In the genomic region with DNA sequence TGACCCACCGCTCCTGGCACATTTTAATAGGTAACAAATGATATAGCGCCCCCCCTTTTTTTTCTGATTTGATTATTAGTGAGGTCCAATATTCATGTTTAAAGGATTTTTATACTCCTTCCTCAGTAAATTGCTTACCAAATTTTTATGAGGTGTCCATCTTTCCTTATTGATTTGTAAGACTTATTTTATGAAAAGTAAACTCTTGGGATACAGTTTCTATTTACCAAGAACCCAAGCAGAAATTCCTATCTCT, we compare ENCODE assay signal across 11 cellular contexts. TPM values are rescaled to one million over a fixed set of nuclear protein-coding genes. Genes with fewer than 3 reads are reported as not detected.
DNase-seq lines count a peak whose midpoint lies in the region; ATAC-seq and TF ChIP-seq lines count a peak whose summit lies in the region.
"Had no signal": no experiment of that assay in that cellular context is flagged by ENCODE, and none has a peak within 500 bp of the region (broad histone marks: within the 10 kb centered on the region; RNA-seq: fewer than 3 reads in every experiment).

No MANE protein-coding gene starts in this region.

- H3K36me3 Mint-ChIP-seq in MCF 10A (ENCODE audit: insufficient read depth, unreplicated experiment): peaks cover 61% of the 10 kb centered on the region
- peaks cover 17% of the 10 kb centered on the region for H3K36me3 Mint-ChIP-seq in chondrocyte (ENCODE audit: low read depth)
- peaks cover 38% of the 10 kb centered on the region for H3K36me3 Mint-ChIP-seq in stimulated activated memory B cell treated with anti-CD40 and anti-IgM and Interleukin-4, amounts not matched to agents 10 μg/mL and 1 μg/mL and 100 μg/mL, for 72 hours

- H3K4me2 ChIP-seq in SK-N-SH: no peak overlapping the region

- intact Hi-C loops in MCF 10A (cut with micrococcal nuclease): loop anchor here (5.0 kb wide), 2 partner anchors 141 to 171 kb away; no protein-coding TSS in a partner anchor
- intact Hi-C loops in breast epithelium (cut with DNase I; ENCODE audit: low total_unique reads): no loop called here
- intact Hi-C loops in Panc1 (cut with micrococcal nuclease; ENCODE audit: unreplicated experiment): loop anchor here (5.0 kb wide), 1 partner anchor 44 kb away; no protein-coding TSS in a partner anchor
- intact Hi-C loops in mucosa of descending colon (cut with DNase I, micrococcal nuclease): no loop called here

- H3K9me3 ChIP-seq in breast epithelium (no peaks in the 10 kb centered on the region), Panc1 (ENCODE audit: control insufficient read depth, insufficient read depth, low read depth, low read length) (no peaks in the 10 kb centered on the region), SK-N-SH (no peaks in the 10 kb centered on the region), mucosa of descending colon (no peaks in the 10 kb centered on the region)
- H3K9me3 ChIP-seq: esophagus muscularis mucosa had no signal

- TF ChIP-seq POLR2A in breast epithelium (IDR thresholded peaks at IDR 0.05): no peak

- H3K9me2 ChIP-seq in SK-N-SH: no peaks in the 10 kb centered on the region

- H3K36me3 ChIP-seq in breast epithelium: peaks cover 4% of the 10 kb centered on the region
- peaks cover 14% of the 10 kb centered on the region for H3K36me3 ChIP-seq in Panc1 (ENCODE audit: control insufficient read depth, insufficient read depth, low read length)
- H3K36me3 ChIP-seq in SK-N-SH (replicated peaks in 1 of 2; ENCODE audit: control insufficient read depth in 1 of 2, insufficient read depth in 2 of 2, low read length in 1 of 2): peaks cover 28 to 32% of the 10 kb centered on the region in 2 experiments
- H3K36me3 ChIP-seq in mucosa of descending colon (ENCODE audit: low read depth): peaks cover 9% of the 10 kb centered on the region

- H3F3A ChIP-seq in SK-N-SH (replicated peaks; ENCODE audit: insufficient read depth): peaks cover 46% of the 10 kb centered on the region

- 80% methylated on average over 2 of the region's 2 CpGs for WGBS in SK-N-SH (ENCODE audit: low lambda C conversion rate)

- no peaks in the 10 kb centered on the region for H3K79me2 ChIP-seq in SK-N-SH (ENCODE audit: insufficient read depth)

- no peak for TF ChIP-seq EP300 in SK-N-SH (IDR thresholded peaks at IDR 0.05; ENCODE audit: borderline replicate concordance in 1 of 2, low read depth in 1 of 2, low read length in 1 of 2)

- no peak for ATAC-seq in Panc1
- ATAC-seq in stimulated activated memory B cell treated with anti-CD40 and anti-IgM and Interleukin-4, amounts not matched to agents 10 μg/mL and 1 μg/mL and 100 μg/mL, for 72 hours: no peak
- ATAC-seq in mucosa of descending colon: no peak

- H3K27me3 Mint-ChIP-seq in MCF 10A (ENCODE audit: insufficient read depth, unreplicated experiment): no peaks in the 10 kb centered on the region
- no peaks in the 10 kb centered on the region for H3K27me3 Mint-ChIP-seq in chondrocyte (ENCODE audit: low read depth)
- no peaks in the 10 kb centered on the region for H3K27me3 Mint-ChIP-seq in stimulated activated memory B cell treated with anti-CD40 and anti-IgM and Interleukin-4, amounts not matched to agents 10 μg/mL and 1 μg/mL and 100 μg/mL, for 72 hours

- H3K9me3 Mint-ChIP-seq in MCF 10A (ENCODE audit: unreplicated experiment) (no peaks in the 10 kb centered on the region), chondrocyte (ENCODE audit: low read depth) (no peaks in the 10 kb centered on the region)
- no peaks in the 10 kb centered on the region for H3K9me3 Mint-ChIP-seq in stimulated activated memory B cell treated with anti-CD40 and anti-IgM and Interleukin-4, amounts not matched to agents 10 μg/mL and 1 μg/mL and 100 μg/mL, for 72 hours

- in situ Hi-C loops in Panc1 (cut with HindIII; ENCODE audit: low pct_unique_long_range_greater_than_20kb, low sequenced_read_pairs): no loop called here

- H3K27ac ChIP-seq in breast epithelium: peak overlapping the region in 1 of 2 donors; percentile 29
- no peak overlapping the region for H3K27ac ChIP-seq in Panc1 (ENCODE audit: low read length)
- no peak overlapping the region for H3K27ac ChIP-seq in SK-N-SH (ENCODE audit: low read depth in 2 of 2, low read length in 1 of 2)
- H3K27ac ChIP-seq: C4-2B had no signal

- TF ChIP-seq CTCF in MCF 10A (IDR thresholded peaks at IDR 0.05; ENCODE audit: unreplicated experiment): no peak
- TF ChIP-seq CTCF in breast epithelium (IDR thresholded peaks at IDR 0.05): no peak
- peak; percentile 43; the same call in 1 of the 2 replicates for TF ChIP-seq CTCF in Panc1 (IDR thresholded peaks at IDR 0.05)
- TF ChIP-seq CTCF in chondrocyte (IDR thresholded peaks at IDR 0.05): no peak
- no peak for TF ChIP-seq CTCF in SK-N-SH (IDR thresholded peaks at IDR 0.05)
- TF ChIP-seq CTCF in mucosa of descending colon (IDR thresholded peaks at IDR 0.05): no peak

- DNase-seq in MCF 10A (ENCODE audit: unreplicated experiment) (no peak), breast epithelium (ENCODE audit: low spot score in 2 of 2) (no peak), Panc1 (ENCODE audit: low read depth, low spot score) (no peak), chondrocyte (ENCODE audit: low spot score) (no peak), SK-N-SH (no peak), mucosa of descending colon (no peak), dermis blood vessel endothelial cell (no peak)
- DNase-seq: T1000 had no signal

- H3K27ac Mint-ChIP-seq in MCF 10A (ENCODE audit: low read depth, unreplicated experiment) (peak overlapping the region; percentile 100), chondrocyte (ENCODE audit: unreplicated experiment) (peak overlapping the region; percentile 86)
- peak overlapping the region; percentile 75 for H3K27ac Mint-ChIP-seq in stimulated activated memory B cell treated with anti-CD40 and anti-IgM and Interleukin-4, amounts not matched to agents 10 μg/mL and 1 μg/mL and 100 μg/mL, for 72 hours

- H3K9ac ChIP-seq in SK-N-SH: no peak overlapping the region

- no peak overlapping the region for H2AFZ ChIP-seq in SK-N-SH (ENCODE audit: low read depth)

- BruUV-seq in MCF 10A (replicated peaks; lab: Mats Ljungman, UMichigan): no TSS peak
- BruUV-seq in Panc1 (replicated peaks; lab: Mats Ljungman, UMichigan): no TSS peak

- no peaks in the 10 kb centered on the region for H4K20me1 ChIP-seq in SK-N-SH (ENCODE audit: insufficient read depth)

- POLR2A ChIA-PET in MCF 10A (lab: Yijun Ruan, JAX): interaction anchor here (0.7 to 8.2 kb wide), 6 partner anchors 12 to 86 kb away, joined by 3 to 156 read pairs (median 5); a partner anchor contains a TSS
- POLR2A ChIA-PET in Panc1 (lab: Charles Lee): no interaction called here
- POLR2A ChIA-PET in SK-N-SH (lab: Yijun Ruan, JAX): no interaction called here

- H3K4me1 ChIP-seq in breast epithelium (no peaks in the 10 kb centered on the region), Panc1 (ENCODE audit: control insufficient read depth, insufficient read depth, low read length) (peaks cover 5% of the 10 kb centered on the region), SK-N-SH (ENCODE audit: control insufficient read depth in 1 of 2, insufficient read depth in 2 of 2, low read depth in 1 of 2, low read length in 1 of 2) (no peaks in the 10 kb centered on the region; a peak in 1 of 4 replicates), mucosa of descending colon (ENCODE audit: low read depth) (peaks cover 9% of the 10 kb centered on the region)

- no peak for TF ChIP-seq RAD21 in SK-N-SH (IDR thresholded peaks at IDR 0.05; ENCODE audit: low read length)

- H3K4me3 ChIP-seq in breast epithelium: no peak overlapping the region
- H3K4me3 ChIP-seq in Panc1 (ENCODE audit: low read depth in 2 of 2, low read length in 2 of 2): peak overlapping the region; percentile 57 to 92
- no peak overlapping the region for H3K4me3 ChIP-seq in SK-N-SH (ENCODE audit: low read depth in 2 of 2, low read length in 1 of 2)
- H3K4me3 ChIP-seq in mucosa of descending colon: no peak overlapping the region

- H3K27me3 ChIP-seq in breast epithelium: no peaks in the 10 kb centered on the region
- H3K27me3 ChIP-seq in Panc1 (ENCODE audit: control insufficient read depth, insufficient read depth, low read length): no peaks in the 10 kb centered on the region
- no peaks in the 10 kb centered on the region for H3K27me3 ChIP-seq in SK-N-SH (ENCODE audit: insufficient read depth)
- H3K27me3 ChIP-seq: esophagus muscularis mucosa had no signal

- H3K4me3 Mint-ChIP-seq in MCF 10A (ENCODE audit: unreplicated experiment) (peak overlapping the region; percentile 90), chondrocyte (ENCODE audit: unreplicated experiment) (peak overlapping the region; percentile 97)
- H3K4me3 Mint-ChIP-seq in stimulated activated memory B cell treated with anti-CD40 and anti-IgM and Interleukin-4, amounts not matched to agents 10 μg/mL and 1 μg/mL and 100 μg/mL, for 72 hours: peak overlapping the region; percentile 72

- CTCF ChIA-PET in MCF 10A (lab: Yijun Ruan, JAX): interaction anchor here (0.7 kb wide), 1 partner anchor 41 kb away, joined by 3 read pairs; no protein-coding TSS in a partner anchor
- CTCF ChIA-PET in Panc1 (lab: Charles Lee): no interaction called here
- CTCF ChIA-PET in SK-N-SH (lab: Yijun Ruan, JAX): interaction anchor here (1.1 to 1.3 kb wide), 2 partner anchors 24 to 49 kb away, joined by 3 to 4 read pairs; no protein-coding TSS in a partner anchor

- H3K4me1 Mint-ChIP-seq in MCF 10A (ENCODE audit: insufficient read depth, unreplicated experiment): no peaks in the 10 kb centered on the region
- peaks cover 14% of the 10 kb centered on the region for H3K4me1 Mint-ChIP-seq in chondrocyte (ENCODE audit: low read depth)
- peaks cover 15% of the 10 kb centered on the region for H3K4me1 Mint-ChIP-seq in stimulated activated memory B cell treated with anti-CD40 and anti-IgM and Interleukin-4, amounts not matched to agents 10 μg/mL and 1 μg/mL and 100 μg/mL, for 72 hours

RNA-seq across cellular contexts. Expression of a gene that starts 25.1 kb away (rescaled TPM):
- total RNA-seq in MCF 10A (2022): 68.8 and 68.9 TPM in 2 replicates
- 100 to 1,000 TPM in 1 of 3 donors, 10 to 100 TPM in 2; 38.7 to 106 (median 80.3) TPM for total RNA-seq in breast epithelium
- total RNA-seq in Panc1 (2021; ENCODE audit: unreplicated experiment): 53.0 TPM
- polyA plus RNA-seq in Panc1 (2012; ENCODE audit: insufficient read length): 42.6 TPM
- 49.6 to 61.8 TPM (median 53.5 TPM) in 3 replicates for total RNA-seq in chondrocyte
- 43.8 and 67.4 TPM in 2 replicates for polyA plus RNA-seq in SK-N-SH (2012; rRNA removed)
- polyA plus RNA-seq in SK-N-SH (2012; cell fraction: cytosol; rRNA removed): 38.7 and 46.0 TPM in 2 replicates
- polyA plus RNA-seq in SK-N-SH (2012; cell fraction: nucleus; rRNA removed): 100 and 125 TPM in 2 replicates
- total RNA-seq in mucosa of descending colon: 10 to 100 TPM; 33.1 to 37.2 (median 35.5) TPM
- total RNA-seq in dermis blood vessel endothelial cell: 72.9 and 83.0 TPM in 2 replicates

Comparison
In these comparisons a context has a peak if more than half of its experiments do, and no peak if none do; other contexts are left out.
1. intact Hi-C loops: an anchor here in MCF 10A (5.0 kb wide) and Panc1 (5.0 kb wide); none called in breast epithelium and mucosa of descending colon.
2. H3K4me3 ChIP-seq: peak in Panc1 (2 of 2); none in breast epithelium (0 of 3), SK-N-SH (0 of 2) and mucosa of descending colon (single experiment).
3. Peak in every context shown above with its lines, with median percentiles within 50 percentile points of each other: H3K27ac Mint-ChIP-seq and H3K4me3 Mint-ChIP-seq.